2 cellular contexts compared by ENCODE assay signal in genomic region chrX:71659959-71660358, GRCh38.
TF ChIP-seq lines count a peak whose summit lies in the region.

No MANE protein-coding gene starts in this region.

TF ChIP-seq in liver, 16 proteins besides CTCF, POLR2A, EP300 and RAD21 (continued from another document):
- no peak for TF ChIP-seq ZBTB33 (IDR thresholded peaks at IDR 0.05)

TF ChIP-seq in HepG2, 621 proteins besides CTCF, POLR2A, EP300 and RAD21:
- TF ChIP-seq ZHX1 (CRISPR knock-in tag; IDR thresholded peaks at IDR 0.05; ENCODE audit: low read depth) = no peak
- no peak for TF ChIP-seq CCDC6 (CRISPR knock-in tag; IDR thresholded peaks at IDR 0.05)
- no peak for TF ChIP-seq JUN (CRISPR knock-in tag; IDR thresholded peaks at IDR 0.05)
- TF ChIP-seq MATR3 (CRISPR knock-in tag; IDR thresholded peaks at IDR 0.05) = no peak
- TF ChIP-seq ZNF550 (CRISPR knock-in tag; IDR thresholded peaks at IDR 0.05; ENCODE audit: borderline replicate concordance) = no peak
- no peak for TF ChIP-seq HIVEP1 (CRISPR knock-in tag; IDR thresholded peaks at IDR 0.05)
- no peak for TF ChIP-seq ZBTB7B (CRISPR knock-in tag; IDR thresholded peaks at IDR 0.05)
- TF ChIP-seq MLXIP (CRISPR knock-in tag; IDR thresholded peaks at IDR 0.05; ENCODE audit: borderline replicate concordance) = no peak
- TF ChIP-seq ZEB1 (IDR thresholded peaks at IDR 0.05; ENCODE audit: insufficient replicate concordance, low read depth) = no peak
- no peak for TF ChIP-seq REST (IDR thresholded peaks at IDR 0.05; ENCODE audit: borderline replicate concordance in 1 of 2, low read depth in 1 of 2, low read length in 2 of 2)
- no peak for TF ChIP-seq ZFX (CRISPR knock-in tag; IDR thresholded peaks at IDR 0.05; ENCODE audit: low read depth)
- no peak for TF ChIP-seq PHF21A (CRISPR knock-in tag; IDR thresholded peaks at IDR 0.05)
- TF ChIP-seq ZNF597 (CRISPR knock-in tag; IDR thresholded peaks at IDR 0.05) = no peak
- no peak for TF ChIP-seq ZNF124 (CRISPR knock-in tag; IDR thresholded peaks at IDR 0.05)
